Comparison of ENCODE assay signal across 34 cellular contexts in genomic region chr13:82693607-82694006, GRCh38.
"Had no signal": no experiment of that assay in that cellular context is flagged by ENCODE, and none has a peak within 500 bp of the region (broad histone marks: within the 10 kb centered on the region; RNA-seq: fewer than 3 reads in every experiment).

No MANE protein-coding gene starts in this region.

- H3K27ac ChIP-seq: brain microvascular endothelial cell, RWPE1, VCaP had no signal

- DNase-seq: activated CD4-positive, alpha-beta memory T cell treated with anti-CD3 and anti-CD28 coated beads, Interleukin-2, amount 10 ng/mL, durations not matched to agents 7 days and 5 days; activated CD4-positive, alpha-beta T cell treated with anti-CD3 and anti-CD28 coated beads for 1 hour; activated CD4-positive, alpha-beta T cell treated with anti-CD3 and anti-CD28 coated beads for 48 hours; activated CD4-positive, CD25-positive, alpha-beta regulatory T cell; activated CD8-positive, alpha-beta memory T cell treated with anti-CD3 and anti-CD28 coated beads for 24 hours; activated CD8-positive, alpha-beta memory T cell treated with anti-CD3 and anti-CD28 coated beads, Interleukin-2, amount 10 ng/mL, durations not matched to agents 7 days and 5 days; activated CD8-positive, alpha-beta memory T cell treated with anti-CD3 and anti-CD28 coated beads, Interleukin-2, amount 50 U/mL, for 48 hours; activated effector memory CD4-positive, alpha-beta T cell treated with Interleukin-2 at 50 U/mL for 16 hours; activated naive CD4-positive, alpha-beta T cell treated with anti-CD3 and anti-CD28 coated beads, Interleukin-2, amount 10 ng/mL, durations not matched to agents 7 days and 5 days; activated naive CD8-positive, alpha-beta T cell treated with anti-CD3 and anti-CD28 coated beads, Interleukin-2, amount 50 U/mL, for 24 hours; activated T-cell treated with anti-CD3 and anti-CD28 coated beads, Interleukin-2, amount 50 U/mL, for 48 hours; anterior cingulate cortex; brain microvascular endothelial cell; central memory CD4-positive, alpha-beta T cell; Karpas-422; NCI-H1105; NCI-H1417 treated with DMSO at 0.1 percent for 48 hours; NCI-H187 treated with DMSO at 0.1 percent for 48 hours; NCI-H2081; NCI-H2171 treated with DMSO at 0.1 percent for 48 hours; NCI-H2227 treated with DMSO at 0.1 percent for 48 hours; NCI-H446 treated with DMSO at 0.1 percent for 48 hours; NCI-H524; PC-3; SIG-M5; T-helper 1 cell; T-helper 2 cell; T-helper 9 cell had no signal

- H3K27me3 Mint-ChIP-seq: activated CD4-positive, alpha-beta memory T cell treated with anti-CD3 and anti-CD28 coated beads, Interleukin-2, amount 10 ng/mL, durations not matched to agents 7 days and 5 days; activated CD8-positive, alpha-beta memory T cell treated with anti-CD3 and anti-CD28 coated beads, Interleukin-2, amount 10 ng/mL, durations not matched to agents 7 days and 5 days; activated naive CD4-positive, alpha-beta T cell treated with anti-CD3 and anti-CD28 coated beads, Interleukin-2, amount 10 ng/mL, durations not matched to agents 7 days and 5 days; activated naive CD8-positive, alpha-beta T cell had no signal

- ATAC-seq: activated CD8-positive, alpha-beta memory T cell treated with anti-CD3 and anti-CD28 coated beads, Interleukin-2, amount 10 ng/mL, durations not matched to agents 7 days and 5 days; activated naive CD8-positive, alpha-beta T cell treated with anti-CD3 and anti-CD28 coated beads, Interleukin-2, amount 50 U/mL, for 24 hours; PC-3; Right ventricle myocardium inferior; SK-N-SH treated with all-trans-retinoic acid at 6 μM for 48 hours had no signal

- H3K27ac Mint-ChIP-seq: activated CD4-positive, alpha-beta memory T cell treated with anti-CD3 and anti-CD28 coated beads, Interleukin-2, amount 10 ng/mL, durations not matched to agents 7 days and 5 days; activated CD8-positive, alpha-beta memory T cell treated with anti-CD3 and anti-CD28 coated beads, Interleukin-2, amount 10 ng/mL, durations not matched to agents 7 days and 5 days; activated naive CD4-positive, alpha-beta T cell treated with anti-CD3 and anti-CD28 coated beads, Interleukin-2, amount 10 ng/mL, durations not matched to agents 7 days and 5 days; activated naive CD8-positive, alpha-beta T cell; activated naive CD8-positive, alpha-beta T cell treated with anti-CD3 and anti-CD28 coated beads, Interleukin-2, amount 50 U/mL, for 24 hours had no signal

- H3K4me3 Mint-ChIP-seq: activated CD4-positive, alpha-beta memory T cell treated with anti-CD3 and anti-CD28 coated beads, Interleukin-2, amount 10 ng/mL, durations not matched to agents 7 days and 5 days; activated CD8-positive, alpha-beta memory T cell treated with anti-CD3 and anti-CD28 coated beads, Interleukin-2, amount 10 ng/mL, durations not matched to agents 7 days and 5 days; activated naive CD4-positive, alpha-beta T cell treated with anti-CD3 and anti-CD28 coated beads, Interleukin-2, amount 10 ng/mL, durations not matched to agents 7 days and 5 days; activated naive CD8-positive, alpha-beta T cell; activated naive CD8-positive, alpha-beta T cell treated with anti-CD3 and anti-CD28 coated beads, Interleukin-2, amount 50 U/mL, for 24 hours had no signal

- FAIRE-seq: RCC 7860 had no signal

- H3K36me3 ChIP-seq: brain microvascular endothelial cell had no signal

- H3K27me3 ChIP-seq: brain microvascular endothelial cell had no signal

- H3K9me3 Mint-ChIP-seq: activated naive CD4-positive, alpha-beta T cell treated with anti-CD3 and anti-CD28 coated beads, Interleukin-2, amount 10 ng/mL, durations not matched to agents 7 days and 5 days; activated naive CD8-positive, alpha-beta T cell treated with anti-CD3 and anti-CD28 coated beads, Interleukin-2, amount 50 U/mL, for 24 hours had no signal

- H3K36me3 Mint-ChIP-seq: activated CD8-positive, alpha-beta memory T cell treated with anti-CD3 and anti-CD28 coated beads, Interleukin-2, amount 10 ng/mL, durations not matched to agents 7 days and 5 days; activated naive CD4-positive, alpha-beta T cell treated with anti-CD3 and anti-CD28 coated beads, Interleukin-2, amount 10 ng/mL, durations not matched to agents 7 days and 5 days; activated naive CD8-positive, alpha-beta T cell had no signal
